Comparison of ENCODE assay signal across 8 cellular contexts in genomic region chr7:31091926-31092325, GRCh38. TPM values are rescaled to one million over a fixed set of nuclear protein-coding genes. Genes with fewer than 3 reads are reported as not detected.
"Had no signal": no experiment of that assay in that cellular context is flagged by ENCODE, and none has a peak within 500 bp of the region (broad histone marks: within the 10 kb centered on the region; RNA-seq: fewer than 3 reads in every experiment).

No MANE protein-coding gene starts in this region.

- DNase-seq: GDM1, GF-D8 had no signal

- FAIRE-seq: GM12878, GM12891, GM12892, GM18507, GM19239 had no signal

- H3K4me3 ChIP-seq: GM12878 had no signal

- ATAC-seq: GM12878 had no signal

RNA-seq across cellular contexts. Expression of gene ADCYAP1R1, which starts 39.8 kb away (rescaled TPM):
- total RNA-seq: G401, GM12878 had no signal
- polyA plus RNA-seq: GM12878 had no signal
